In genomic region chr1:22791736-22792325, GRCh38 we compare ENCODE assay signal across 17 cellular contexts.
"Had no signal": no experiment of that assay in that cellular context is flagged by ENCODE, and none has a peak within 500 bp of the region (broad histone marks: within the 10 kb centered on the region; RNA-seq: fewer than 3 reads in every experiment).

No MANE protein-coding gene starts in this region.

- H3K36me3 ChIP-seq: gastrocnemius medialis, heart right ventricle, sigmoid colon, stomach had no signal

- H3K36me3 Mint-ChIP-seq: activated naive CD8-positive, alpha-beta T cell treated with anti-CD3 and anti-CD28 coated beads, Interleukin-2, amount 10 ng/mL, durations not matched to agents 7 days and 5 days; memory B cell had no signal

- H3K27me3 ChIP-seq: gastrocnemius medialis, sigmoid colon, stomach, testis had no signal

- H3K27ac Mint-ChIP-seq: activated naive CD8-positive, alpha-beta T cell treated with anti-CD3 and anti-CD28 coated beads, Interleukin-2, amount 10 ng/mL, durations not matched to agents 7 days and 5 days; effector memory CD8-positive, alpha-beta T cell; memory B cell; T-helper 2 cell treated with Interferon-gamma antibody and Interleukin-4, amounts not matched to agents 5 μg/mL and 100 μg/mL, for 36 hours had no signal

- H3K4me1 Mint-ChIP-seq: activated naive CD8-positive, alpha-beta T cell treated with anti-CD3 and anti-CD28 coated beads, Interleukin-2, amount 10 ng/mL, durations not matched to agents 7 days and 5 days; memory B cell had no signal

- ATAC-seq: activated CD4-positive, CD25-positive, alpha-beta regulatory T cell treated with anti-CD3 and anti-CD28 coated beads, Interleukin-2, amount 50 U/mL, for 24 hours; effector memory CD8-positive, alpha-beta T cell; gastrocnemius medialis had no signal

- H3K9me3 ChIP-seq: gastrocnemius medialis, heart right ventricle, sigmoid colon, stomach, testis had no signal

- H3K4me1 ChIP-seq: gastrocnemius medialis had no signal

- H3K4me3 ChIP-seq: gastrocnemius medialis, heart right ventricle, sigmoid colon, stomach, testis had no signal

- H3K27ac ChIP-seq: gastrocnemius medialis, sigmoid colon, stomach, testis had no signal

- H3K9me3 Mint-ChIP-seq: activated naive CD8-positive, alpha-beta T cell treated with anti-CD3 and anti-CD28 coated beads, Interleukin-2, amount 10 ng/mL, durations not matched to agents 7 days and 5 days; effector memory CD8-positive, alpha-beta T cell; memory B cell; T-helper 2 cell treated with Interferon-gamma antibody and Interleukin-4, amounts not matched to agents 5 μg/mL and 100 μg/mL, for 36 hours had no signal

- DNase-seq: activated naive CD4-positive, alpha-beta T cell; activated naive CD8-positive, alpha-beta T cell treated with anti-CD3 and anti-CD28 coated beads, Interleukin-2, amount 10 ng/mL, durations not matched to agents 7 days and 5 days; anterior cingulate cortex; cerebellar nuclear complex; dermis blood vessel endothelial cell; effector memory CD8-positive, alpha-beta T cell; gastrocnemius medialis; heart right ventricle; sigmoid colon; stimulated activated CD4-positive, alpha-beta T cell treated with anti-CD3 and anti-CD28 coated beads, Interleukin-12 subunit alpha, Interleukin-12 subunit beta, amount 100 ng/mL, for 4 hours; stimulated activated CD4-positive, alpha-beta T cell treated with anti-CD3 and anti-CD28 coated beads, Interleukin-2, amount 100 ng/mL, for 24 hours; stomach; SW 1271; testis had no signal

- H3K4me3 Mint-ChIP-seq: activated naive CD8-positive, alpha-beta T cell treated with anti-CD3 and anti-CD28 coated beads, Interleukin-2, amount 10 ng/mL, durations not matched to agents 7 days and 5 days; effector memory CD8-positive, alpha-beta T cell; memory B cell; T-helper 2 cell treated with Interferon-gamma antibody and Interleukin-4, amounts not matched to agents 5 μg/mL and 100 μg/mL, for 36 hours had no signal
